Comparison of ENCODE assay signal across 17 cellular contexts in the genomic region with DNA sequence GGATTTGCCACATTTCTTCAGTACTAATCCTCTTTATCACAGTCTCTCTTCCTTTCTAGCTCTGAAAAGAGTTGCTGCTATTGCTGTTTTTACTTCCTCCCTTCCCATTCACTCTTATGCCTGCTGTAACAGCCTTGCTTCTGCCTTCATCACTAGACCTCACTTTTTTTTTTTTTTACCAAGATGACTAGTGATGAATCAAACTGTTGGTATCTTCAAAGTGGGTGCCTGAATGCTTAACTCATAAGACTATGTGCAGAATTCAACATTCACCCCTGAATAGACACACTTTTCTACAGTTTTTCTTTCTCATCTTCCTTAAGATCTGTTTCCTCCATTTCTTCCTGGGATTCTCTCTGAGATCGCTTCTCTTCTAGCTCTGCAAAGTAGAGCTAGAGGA.
DNase-seq lines count a peak whose midpoint lies in the region; ATAC-seq and TF ChIP-seq lines count a peak whose summit lies in the region.
"Had no signal": no experiment of that assay in that cellular context is flagged by ENCODE, and none has a peak within 500 bp of the region (broad histone marks: within the 10 kb centered on the region; RNA-seq: fewer than 3 reads in every experiment).

No MANE protein-coding gene starts in this region.

- peaks cover 9% of the 10 kb centered on the region for H3K4me1 ChIP-seq in osteoblast (ENCODE audit: insufficient read depth, low read length)
- H3K4me1 ChIP-seq: esophagus muscularis mucosa had no signal

- no peak for TF ChIP-seq CTCF in RWPE1 (conservative IDR thresholded peaks at IDR 0.05; ENCODE audit: low read depth)
- no peak for TF ChIP-seq CTCF in osteoblast (IDR thresholded peaks at IDR 0.05; ENCODE audit: extremely low read depth, low read depth, low read length)

- no peaks in the 10 kb centered on the region for H3K27me3 ChIP-seq in osteoblast (ENCODE audit: insufficient read depth, low read length)
- H3K27me3 ChIP-seq: esophagus muscularis mucosa had no signal

- H3K4me2 ChIP-seq in osteoblast (ENCODE audit: insufficient read depth, low read length): peak overlapping the region; percentile 22

- peak overlapping the region; percentile 76 for H2AFZ ChIP-seq in osteoblast (ENCODE audit: low read length)

- no peaks in the 10 kb centered on the region for H3K9me3 ChIP-seq in osteoblast (ENCODE audit: low read depth, low read length)
- H3K9me3 ChIP-seq: esophagus muscularis mucosa, mucosa of descending colon had no signal

- POLR2A ChIA-PET in RWPE1 (lab: Yijun Ruan, JAX; ENCODE audit: low non-redundant PET): no interaction called here

- no peak overlapping the region for H3K4me3 ChIP-seq in osteoblast (ENCODE audit: insufficient read depth, low read length)
- H3K4me3 ChIP-seq: esophagus muscularis mucosa, mucosa of descending colon had no signal

- CTCF ChIA-PET in RWPE1 (lab: Yijun Ruan, JAX): interaction anchor here (0.5 to 0.6 kb wide), 2 partner anchors 525 to 592 kb away, joined by 3 to 4 read pairs; no protein-coding TSS in a partner anchor

- H3K36me3 ChIP-seq in osteoblast (ENCODE audit: insufficient read depth, low read length): no peaks in the 10 kb centered on the region
- H3K36me3 ChIP-seq: esophagus muscularis mucosa had no signal

- H3K79me2 ChIP-seq in osteoblast (ENCODE audit: insufficient read depth, low read length): no peaks in the 10 kb centered on the region

- peak; percentile 84 for DNase-seq in EL
- peak; percentile 12 for DNase-seq in RWPE1 (ENCODE audit: low spot score)
- peak; percentile 27 for DNase-seq in fibroblast of gingiva (ENCODE audit: low read depth)
- DNase-seq in osteoblast (ENCODE audit: insufficient read length, low spot score, missing footprints): peak; percentile 78
- no peak for DNase-seq in DMS53 treated with DMSO at 0.1 percent for 48 hours (lab: John Stamatoyannopoulos, UW; ENCODE audit: unreplicated experiment)
- DNase-seq in NCI-H1417 (lab: John Stamatoyannopoulos, UW): no peak
- DNase-seq: activated CD8-positive, alpha-beta memory T cell treated with anti-CD3 and anti-CD28 coated beads, Interleukin-2, amount 50 U/mL, for 4 hours; CD4-positive, alpha-beta memory T cell; GF-D8; mucosa of descending colon; NCI-H2171; NK-92 treated with Interleukin-12 subunit alpha and Interleukin-12 subunit beta, amount 100 ng/mL, for 24 hours; stimulated activated naive B cell treated with anti-CD40 and anti-IgM and Interleukin-4, amounts not matched to agents 10 μg/mL and 1 μg/mL and 100 μg/mL, for 72 hours had no signal

- H3K27ac ChIP-seq in RWPE1 (no peak overlapping the region), osteoblast (ENCODE audit: low read depth, low read length) (peak overlapping the region; percentile 50)
- H3K27ac ChIP-seq: esophagus muscularis mucosa had no signal

- ATAC-seq in GM18873 (IDR thresholded peaks at IDR 0.05; ENCODE audit: low FRiP score, unreplicated experiment) (no peak), GM21737 (IDR thresholded peaks at IDR 0.05; ENCODE audit: unreplicated experiment) (no peak)
- ATAC-seq: activated CD4-positive, CD25-positive, alpha-beta regulatory T cell treated with anti-CD3 and anti-CD28 coated beads, Interleukin-2, amount 50 U/mL, for 24 hours; mucosa of descending colon; stimulated activated naive B cell treated with anti-CD40 and anti-IgM and Interleukin-4, amounts not matched to agents 10 μg/mL and 1 μg/mL and 100 μg/mL, for 72 hours had no signal

- no peaks in the 10 kb centered on the region for H4K20me1 ChIP-seq in osteoblast (ENCODE audit: insufficient read depth, low read length)

Comparison
In these comparisons a context has a peak if more than half of its experiments do, and no peak if none do; other contexts are left out.
1. DNase-seq: peak in EL (single experiment), RWPE1 (single experiment), fibroblast of gingiva (single experiment) and osteoblast (single experiment); none in DMS53 treated with DMSO at 0.1 percent for 48 hours (single experiment) and NCI-H1417 (0 of 3).